ENCODE assay signal across 1 cellular context in the genomic region with DNA sequence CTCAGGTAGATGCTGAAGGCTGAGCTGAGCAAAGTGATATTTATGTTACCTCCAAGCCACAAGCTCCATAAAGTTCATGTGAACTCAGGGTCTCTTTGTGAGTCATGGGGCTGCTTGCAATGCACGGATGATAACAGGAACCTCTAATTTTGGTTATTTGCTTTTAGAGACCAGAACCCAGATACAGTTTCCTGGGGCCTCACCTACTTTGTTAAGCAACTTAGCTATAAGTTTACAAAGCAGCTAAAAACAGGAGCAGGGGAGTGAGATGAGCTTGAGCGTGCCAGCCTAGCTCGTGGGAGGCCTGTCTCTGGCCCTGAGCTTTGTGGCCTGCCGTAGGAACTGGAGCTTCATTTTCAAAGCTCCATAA.
TF ChIP-seq lines count a peak whose summit lies in the region.

No MANE protein-coding gene starts in this region.

TF ChIP-seq in SK-N-SH, 30 proteins besides CTCF, POLR2A, EP300 and RAD21 (continued from another document):
- TF ChIP-seq, protein P1, sequence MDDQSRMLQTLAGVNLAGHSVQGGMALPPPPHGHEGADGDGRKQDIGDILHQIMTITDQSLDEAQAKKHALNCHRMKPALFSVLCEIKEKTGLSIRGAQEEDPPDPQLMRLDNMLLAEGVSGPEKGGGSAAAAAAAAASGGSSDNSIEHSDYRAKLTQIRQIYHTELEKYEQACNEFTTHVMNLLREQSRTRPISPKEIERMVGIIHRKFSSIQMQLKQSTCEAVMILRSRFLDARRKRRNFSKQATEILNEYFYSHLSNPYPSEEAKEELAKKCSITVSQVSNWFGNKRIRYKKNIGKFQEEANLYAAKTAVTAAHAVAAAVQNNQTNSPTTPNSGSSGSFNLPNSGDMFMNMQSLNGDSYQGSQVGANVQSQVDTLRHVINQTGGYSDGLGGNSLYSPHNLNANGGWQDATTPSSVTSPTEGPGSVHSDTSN (IDR thresholded peaks at IDR 0.05), result no peak
- TF ChIP-seq SMC3 (IDR thresholded peaks at IDR 0.05; ENCODE audit: low read depth, low read length) (no peak), TCF12 (IDR thresholded peaks at IDR 0.05) (no peak), TAF1 (IDR thresholded peaks at IDR 0.05; ENCODE audit: borderline replicate concordance, low read depth, low read length) (no peak), NRF1 (IDR thresholded peaks at IDR 0.05; ENCODE audit: low read depth, low read length) (no peak)
- TF ChIP-seq, protein P2, sequence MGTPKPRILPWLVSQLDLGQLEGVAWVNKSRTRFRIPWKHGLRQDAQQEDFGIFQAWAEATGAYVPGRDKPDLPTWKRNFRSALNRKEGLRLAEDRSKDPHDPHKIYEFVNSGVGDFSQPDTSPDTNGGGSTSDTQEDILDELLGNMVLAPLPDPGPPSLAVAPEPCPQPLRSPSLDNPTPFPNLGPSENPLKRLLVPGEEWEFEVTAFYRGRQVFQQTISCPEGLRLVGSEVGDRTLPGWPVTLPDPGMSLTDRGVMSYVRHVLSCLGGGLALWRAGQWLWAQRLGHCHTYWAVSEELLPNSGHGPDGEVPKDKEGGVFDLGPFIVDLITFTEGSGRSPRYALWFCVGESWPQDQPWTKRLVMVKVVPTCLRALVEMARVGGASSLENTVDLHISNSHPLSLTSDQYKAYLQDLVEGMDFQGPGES (IDR thresholded peaks at IDR 0.05; ENCODE audit: low read depth, low read length), result no peak
- TF ChIP-seq, protein P3, sequence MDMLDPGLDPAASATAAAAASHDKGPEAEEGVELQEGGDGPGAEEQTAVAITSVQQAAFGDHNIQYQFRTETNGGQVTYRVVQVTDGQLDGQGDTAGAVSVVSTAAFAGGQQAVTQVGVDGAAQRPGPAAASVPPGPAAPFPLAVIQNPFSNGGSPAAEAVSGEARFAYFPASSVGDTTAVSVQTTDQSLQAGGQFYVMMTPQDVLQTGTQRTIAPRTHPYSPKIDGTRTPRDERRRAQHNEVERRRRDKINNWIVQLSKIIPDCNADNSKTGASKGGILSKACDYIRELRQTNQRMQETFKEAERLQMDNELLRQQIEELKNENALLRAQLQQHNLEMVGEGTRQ (IDR thresholded peaks at IDR 0.05; ENCODE audit: borderline replicate concordance, low read depth, low read length), result no peak
- TF ChIP-seq, protein P4, sequence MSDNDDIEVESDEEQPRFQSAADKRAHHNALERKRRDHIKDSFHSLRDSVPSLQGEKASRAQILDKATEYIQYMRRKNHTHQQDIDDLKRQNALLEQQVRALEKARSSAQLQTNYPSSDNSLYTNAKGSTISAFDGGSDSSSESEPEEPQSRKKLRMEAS (IDR thresholded peaks at IDR 0.05; ENCODE audit: low read depth), result no peak
TF ChIP-seq in SK-N-SH: peak in this region for 0.
